In the genomic region with DNA sequence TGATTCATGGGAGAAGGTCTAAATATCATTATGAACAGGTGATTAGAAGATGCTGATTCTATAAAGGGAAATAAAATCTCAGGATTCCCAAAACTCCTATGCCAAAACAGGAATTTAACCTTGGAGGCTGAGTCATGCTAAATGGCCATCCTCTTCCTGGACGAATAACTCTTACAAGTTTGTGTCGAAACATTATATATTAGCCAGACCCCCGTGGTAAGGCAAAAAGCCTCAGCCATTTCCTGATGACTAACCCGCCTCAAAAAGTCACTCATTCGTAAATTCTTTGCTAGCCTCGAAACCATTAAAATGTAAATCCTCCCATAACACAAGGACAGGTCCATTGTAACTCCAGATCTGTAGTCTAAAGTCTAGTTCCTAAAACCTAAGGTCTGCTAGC, we compare ENCODE assay signal across 10 cellular contexts. TPM values are rescaled to one million over a fixed set of nuclear protein-coding genes. Genes with fewer than 3 reads are reported as not detected.
A peak's percentile ranks its signal among the peaks of the same experiment; 100 is the strongest.
DNase-seq lines count a peak whose midpoint lies in the region; ATAC-seq lines count a peak whose summit lies in the region.
"Had no signal": no experiment of that assay in that cellular context is flagged by ENCODE, and none has a peak within 500 bp of the region (broad histone marks: within the 10 kb centered on the region; RNA-seq: fewer than 3 reads in every experiment).

No MANE protein-coding gene starts in this region.

- H3K79me1 ChIP-seq in trophoblast cell (ENCODE audit: low read length) (peaks cover 1% of the 10 kb centered on the region), mesendoderm (ENCODE audit: low read length) (no peaks in the 10 kb centered on the region)

- H3K27ac ChIP-seq in trophoblast cell (ENCODE audit: low read depth, low read length) (peak overlapping the region; percentile 29), mesendoderm (ENCODE audit: low read depth, low read length) (no peak overlapping the region)
- H3K27ac ChIP-seq: right lobe of liver had no signal

- no peak overlapping the region for H3K4ac ChIP-seq in trophoblast cell (ENCODE audit: low read depth, low read length)
- no peak overlapping the region for H3K4ac ChIP-seq in mesendoderm (ENCODE audit: low read depth, low read length)

- no peak overlapping the region for H4K8ac ChIP-seq in trophoblast cell (ENCODE audit: low read depth, low read length)
- no peak overlapping the region for H4K8ac ChIP-seq in mesendoderm (ENCODE audit: low read depth, low read length)

- H3K9me3 ChIP-seq in trophoblast cell (ENCODE audit: insufficient read depth, low read depth, low read length), result no peaks in the 10 kb centered on the region
- H3K9me3 ChIP-seq: right lobe of liver had no signal

- H3K27me3 Mint-ChIP-seq in activated naive CD4-positive, alpha-beta T cell treated with anti-CD3 and anti-CD28 coated beads, Interleukin-2, amount 10 ng/mL, durations not matched to agents 7 days and 5 days, result no peaks in the 10 kb centered on the region
- H3K27me3 Mint-ChIP-seq: activated naive CD4-positive, alpha-beta T cell treated with anti-CD3 and anti-CD28 coated beads, Interleukin-2, amount 50 U/mL, for 24 hours had no signal

- peaks cover 3% of the 10 kb centered on the region for H3K4me1 Mint-ChIP-seq in activated naive CD4-positive, alpha-beta T cell treated with anti-CD3 and anti-CD28 coated beads, Interleukin-2, amount 10 ng/mL, durations not matched to agents 7 days and 5 days

- H2BK120ac ChIP-seq in trophoblast cell (ENCODE audit: insufficient read depth, low read length, poor library complexity) (no peak overlapping the region), mesendoderm (ENCODE audit: low read depth, low read length) (no peak overlapping the region)

- H4K12ac ChIP-seq in trophoblast cell (ENCODE audit: low read depth, low read length), result no peak overlapping the region

- H3K56ac ChIP-seq in mesendoderm (ENCODE audit: low read length), result no peak overlapping the region

- CTCF ChIA-PET in activated naive CD4-positive, alpha-beta T cell treated with anti-CD3 and anti-CD28 coated beads, Interleukin-2, amount 10 ng/mL, durations not matched to agents 7 days and 5 days (lab: Charles Lee), result no interaction called here

- H3K14ac ChIP-seq in trophoblast cell (ENCODE audit: low read length), result no peak overlapping the region

- H2AK5ac ChIP-seq in trophoblast cell (ENCODE audit: low read length) (no peak overlapping the region), mesendoderm (ENCODE audit: low read length) (no peak overlapping the region)

- no peak overlapping the region for H4K5ac ChIP-seq in mesendoderm (ENCODE audit: low read length)

- ATAC-seq in GM18867 (IDR thresholded peaks at IDR 0.05; ENCODE audit: unreplicated experiment) (peak; percentile 48), HG03196 (IDR thresholded peaks at IDR 0.05; ENCODE audit: unreplicated experiment) (peak; percentile 74), GM21528 (IDR thresholded peaks at IDR 0.05; ENCODE audit: low FRiP score, unreplicated experiment) (no peak)

- DNase-seq in astrocyte of the hippocampus (ENCODE audit: low read depth, low spot score) (peak; percentile 87), trophoblast cell (no peak), NCI-H1694 treated with DMSO at 0.1 percent for 48 hours (lab: John Stamatoyannopoulos, UW) (no peak), mesendoderm (no peak)
- DNase-seq in activated naive CD4-positive, alpha-beta T cell treated with anti-CD3 and anti-CD28 coated beads, Interleukin-2, amount 10 ng/mL, durations not matched to agents 7 days and 5 days, result no peak
- DNase-seq: right lobe of liver had no signal

- H2AFZ ChIP-seq in trophoblast cell (ENCODE audit: insufficient read depth, low read length, poor library complexity), result no peak overlapping the region

- H3K18ac ChIP-seq in trophoblast cell (ENCODE audit: low read length) (no peak overlapping the region), mesendoderm (ENCODE audit: low read length) (no peak overlapping the region)

- peaks cover 0 to 9% of the 10 kb centered on the region in 2 experiments for H3K4me1 ChIP-seq in trophoblast cell (ENCODE audit: control insufficient read depth in 1 of 2, insufficient read depth in 2 of 2, low read length in 2 of 2)
- H3K4me1 ChIP-seq in mesendoderm (ENCODE audit: control insufficient read depth, low read depth, low read length), result no peaks in the 10 kb centered on the region
- H3K4me1 ChIP-seq: right lobe of liver had no signal

- WGBS in trophoblast cell (ENCODE audit: extremely low coverage, insufficient coverage, insufficient read length), result no CpG with 5 or more reads among the region's 6 CpGs
- no CpG with 5 or more reads among the region's 6 CpGs for WGBS in mesendoderm (ENCODE audit: extremely low coverage, insufficient coverage, low lambda C conversion rate)

- H3K4me3 Mint-ChIP-seq in activated naive CD4-positive, alpha-beta T cell treated with anti-CD3 and anti-CD28 coated beads, Interleukin-2, amount 10 ng/mL, durations not matched to agents 7 days and 5 days, result no peak overlapping the region
- H3K4me3 Mint-ChIP-seq: activated naive CD4-positive, alpha-beta T cell treated with anti-CD3 and anti-CD28 coated beads, Interleukin-2, amount 50 U/mL, for 24 hours had no signal

- no peaks in the 10 kb centered on the region for H3K9me3 Mint-ChIP-seq in activated naive CD4-positive, alpha-beta T cell treated with anti-CD3 and anti-CD28 coated beads, Interleukin-2, amount 10 ng/mL, durations not matched to agents 7 days and 5 days
- H3K9me3 Mint-ChIP-seq: activated naive CD4-positive, alpha-beta T cell treated with anti-CD3 and anti-CD28 coated beads, Interleukin-2, amount 50 U/mL, for 24 hours had no signal

- H3K79me2 ChIP-seq in trophoblast cell (ENCODE audit: control insufficient read depth, insufficient read depth, low read length, poor library complexity), result no peaks in the 10 kb centered on the region
- no peaks in the 10 kb centered on the region for H3K79me2 ChIP-seq in mesendoderm (ENCODE audit: control insufficient read depth, insufficient read depth, low read length)

- H3K4me3 ChIP-seq in trophoblast cell (ENCODE audit: low read depth, low read length) (no peak overlapping the region), mesendoderm (ENCODE audit: low read length) (no peak overlapping the region)
- H3K4me3 ChIP-seq: right lobe of liver had no signal

- H3K36me3 ChIP-seq in trophoblast cell (ENCODE audit: control insufficient read depth in 1 of 2, insufficient read depth in 2 of 2, low read length in 2 of 2) (peaks cover 6 to 9% of the 10 kb centered on the region in 2 experiments), mesendoderm (ENCODE audit: control insufficient read depth, insufficient read depth, low read length) (no peaks in the 10 kb centered on the region)

- no peaks in the 10 kb centered on the region for H3K27me3 ChIP-seq in trophoblast cell (ENCODE audit: insufficient read depth, low read length)
- H3K27me3 ChIP-seq in mesendoderm (ENCODE audit: insufficient read depth, low read length, poor library complexity), result no peaks in the 10 kb centered on the region
- H3K27me3 ChIP-seq: right lobe of liver had no signal

- H2BK5ac ChIP-seq in trophoblast cell (ENCODE audit: low read depth, low read length, poor library complexity) (no peak overlapping the region), mesendoderm (ENCODE audit: low read length) (no peak overlapping the region)

- H3K9ac ChIP-seq in trophoblast cell (ENCODE audit: low read length) (no peak overlapping the region), mesendoderm (ENCODE audit: low read length) (no peak overlapping the region)

- no peak overlapping the region for H3K4me2 ChIP-seq in trophoblast cell (ENCODE audit: low read length)
- no peak overlapping the region for H3K4me2 ChIP-seq in mesendoderm (ENCODE audit: low read length)

- H4K91ac ChIP-seq in trophoblast cell (ENCODE audit: low read depth, low read length), result no peak overlapping the region

- H3K27ac Mint-ChIP-seq in activated naive CD4-positive, alpha-beta T cell treated with anti-CD3 and anti-CD28 coated beads, Interleukin-2, amount 10 ng/mL, durations not matched to agents 7 days and 5 days, result no peak overlapping the region
- H3K27ac Mint-ChIP-seq: activated naive CD4-positive, alpha-beta T cell treated with anti-CD3 and anti-CD28 coated beads, Interleukin-2, amount 50 U/mL, for 24 hours had no signal

- no peak overlapping the region for H2BK12ac ChIP-seq in trophoblast cell (ENCODE audit: low read length)

- no peak overlapping the region for H2BK15ac ChIP-seq in mesendoderm (replicated peaks; ENCODE audit: low read depth)

- H3K36me3 Mint-ChIP-seq in activated naive CD4-positive, alpha-beta T cell treated with anti-CD3 and anti-CD28 coated beads, Interleukin-2, amount 10 ng/mL, durations not matched to agents 7 days and 5 days, result peaks cover 45% of the 10 kb centered on the region

- H3K23ac ChIP-seq in trophoblast cell (ENCODE audit: low read length), result no peak overlapping the region
- no peak overlapping the region for H3K23ac ChIP-seq in mesendoderm (ENCODE audit: low read length)

RNA-seq across cellular contexts. Expression of a gene that starts 32.0 kb away (rescaled TPM):
- 46.9 and 48.9 TPM in 2 replicates for polyA plus RNA-seq in trophoblast cell (2013)
- polyA plus RNA-seq in mesendoderm (2013, experiment 1 of 2), result 25.5 TPM
- 25.0 TPM for polyA plus RNA-seq in mesendoderm (2013, experiment 2 of 2)
